1 cellular context compared by ENCODE assay signal in genomic region chr1:111504097-111504496, GRCh38.
TF ChIP-seq lines count a peak whose summit lies in the region.

No MANE protein-coding gene starts in this region.

TF ChIP-seq in HepG2, 621 proteins besides CTCF, POLR2A, EP300 and RAD21:
- no peak for TF ChIP-seq ZNF282 (IDR thresholded peaks at IDR 0.05; ENCODE audit: partially characterized antibody)
- TF ChIP-seq ZNF660 (CRISPR knock-in tag; IDR thresholded peaks at IDR 0.05; ENCODE audit: borderline replicate concordance, low read depth), result no peak
- no peak for TF ChIP-seq ZFP36L1 (CRISPR knock-in tag; IDR thresholded peaks at IDR 0.05)
- no peak for TF ChIP-seq FOXK2 (IDR thresholded peaks at IDR 0.05)
